ENCODE assay signal across 37 cellular contexts in the genomic region with DNA sequence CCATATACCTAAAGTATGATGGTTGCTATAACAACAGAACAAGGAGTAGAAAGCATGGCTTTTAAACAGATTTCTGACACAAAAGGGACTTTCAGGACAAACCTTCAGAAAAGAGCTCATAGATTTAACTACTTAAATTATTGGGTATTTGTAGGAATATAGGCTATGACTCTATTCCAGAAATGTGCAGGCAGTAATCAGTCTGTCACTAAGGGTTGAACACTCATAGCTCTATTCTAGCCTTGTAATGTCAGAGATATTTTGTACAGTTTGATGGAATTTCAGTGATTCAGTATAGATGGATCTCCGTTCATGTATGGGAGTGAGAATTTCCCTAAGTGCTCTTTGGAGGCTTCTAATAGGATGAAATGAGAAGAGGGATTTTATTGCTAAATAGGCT.
"Had no signal": no experiment of that assay in that cellular context is flagged by ENCODE, and none has a peak within 500 bp of the region (broad histone marks: within the 10 kb centered on the region; RNA-seq: fewer than 3 reads in every experiment).

No MANE protein-coding gene starts in this region.

- H3K36me3 Mint-ChIP-seq: activated naive CD8-positive, alpha-beta T cell treated with anti-CD3 and anti-CD28 coated beads, Interleukin-2, amount 10 ng/mL, durations not matched to agents 7 days and 5 days had no signal

- H3K27ac ChIP-seq: body of pancreas, breast epithelium, Peyer's patch, SJSA1, WERI-Rb-1 had no signal

- H3K27me3 ChIP-seq: body of pancreas, breast epithelium, SJSA1 had no signal

- ATAC-seq: activated CD8-positive, alpha-beta memory T cell treated with anti-CD3 and anti-CD28 coated beads, Interleukin-2, amount 10 ng/mL, durations not matched to agents 7 days and 5 days; activated T-cell treated with anti-CD3 and anti-CD28 coated beads, Interleukin-2, amount 50 U/mL, for 72 hours; body of pancreas; PC-3 had no signal

- H3K4me1 ChIP-seq: body of pancreas, breast epithelium, Peyer's patch, SJSA1 had no signal

- H3K4me3 ChIP-seq: body of pancreas, breast epithelium, Peyer's patch, SJSA1 had no signal

- H3K9me3 ChIP-seq: body of pancreas, breast epithelium, Peyer's patch, SJSA1 had no signal

- DNase-seq: activated CD4-positive, alpha-beta memory T cell treated with anti-CD3 and anti-CD28 coated beads, Interleukin-2, amount 10 ng/mL, durations not matched to agents 7 days and 5 days; activated CD4-positive, alpha-beta T cell treated with anti-CD3 and anti-CD28 coated beads for 1 hour; activated CD4-positive, alpha-beta T cell treated with anti-CD3 and anti-CD28 coated beads for 48 hours; activated CD4-positive, CD25-positive, alpha-beta regulatory T cell; activated CD8-positive, alpha-beta memory T cell treated with anti-CD3 and anti-CD28 coated beads for 24 hours; activated CD8-positive, alpha-beta memory T cell treated with anti-CD3 and anti-CD28 coated beads, Interleukin-2, amount 10 ng/mL, durations not matched to agents 7 days and 5 days; activated CD8-positive, alpha-beta memory T cell treated with anti-CD3 and anti-CD28 coated beads, Interleukin-2, amount 50 U/mL, for 48 hours; activated gamma-delta T cell; activated naive CD4-positive, alpha-beta T cell treated with Interleukin-2 at 50 U/mL for 16 hours; activated naive CD8-positive, alpha-beta T cell treated with anti-CD3 and anti-CD28 coated beads, Interleukin-2, amount 10 ng/mL, durations not matched to agents 7 days and 5 days; activated T-cell treated with anti-CD3 and anti-CD28 coated beads, Interleukin-2, amount 50 U/mL, for 72 hours; body of pancreas; Karpas-422; NCI-H1048; NCI-H1105 treated with DMSO at 0.1 percent for 48 hours; NCI-H1436; NCI-H1694; NCI-H1930; NCI-H2081 treated with DMSO at 0.1 percent for 48 hours; NCI-H345; NCI-H510A; NCI-H526; NCI-H748 treated with DMSO at 0.1 percent for 48 hours; NK-92 treated with Interleukin-12 subunit alpha and Interleukin-12 subunit beta, amount 100 ng/mL, for 24 hours; PC-3; Peyer's patch; RPMI8226; SHP77 treated with DMSO at 0.1 percent for 48 hours; SW 1271; T-helper 1 cell; T-helper 2 cell; T-helper 9 cell; WERI-Rb-1 had no signal

- H3K9me3 Mint-ChIP-seq: activated CD4-positive, alpha-beta memory T cell treated with anti-CD3 and anti-CD28 coated beads, Interleukin-2, amount 10 ng/mL, durations not matched to agents 7 days and 5 days; activated naive CD4-positive, alpha-beta T cell treated with anti-CD3 and anti-CD28 coated beads, Interleukin-2, amount 50 U/mL, for 24 hours; activated naive CD8-positive, alpha-beta T cell treated with anti-CD3 and anti-CD28 coated beads, Interleukin-2, amount 10 ng/mL, durations not matched to agents 7 days and 5 days; activated T-cell treated with anti-CD3 and anti-CD28 coated beads, Interleukin-2, amount 50 U/mL, for 72 hours; activated T-helper 2 cell treated with anti-CD3 and anti-CD28 coated beads, Interferon-gamma antibody, Interleukin-2, Interleukin-4, amounts not matched to agents 10 μg/mL and 5 μg/mL and 100 μg/mL, durations not matched to agents 14 hours and 24 hours and 36 hours had no signal

- H3K4me3 Mint-ChIP-seq: activated CD4-positive, alpha-beta memory T cell treated with anti-CD3 and anti-CD28 coated beads, Interleukin-2, amount 10 ng/mL, durations not matched to agents 7 days and 5 days; activated CD8-positive, alpha-beta memory T cell treated with anti-CD3 and anti-CD28 coated beads, Interleukin-2, amount 10 ng/mL, durations not matched to agents 7 days and 5 days; activated naive CD4-positive, alpha-beta T cell treated with anti-CD3 and anti-CD28 coated beads, Interleukin-2, amount 50 U/mL, for 24 hours; activated naive CD8-positive, alpha-beta T cell treated with anti-CD3 and anti-CD28 coated beads, Interleukin-2, amount 10 ng/mL, durations not matched to agents 7 days and 5 days; activated T-cell treated with anti-CD3 and anti-CD28 coated beads, Interleukin-2, amount 50 U/mL, for 72 hours had no signal

- H3K36me3 ChIP-seq: breast epithelium, Peyer's patch, SJSA1, WERI-Rb-1 had no signal

- H3K4me1 Mint-ChIP-seq: activated naive CD4-positive, alpha-beta T cell treated with anti-CD3 and anti-CD28 coated beads, Interleukin-2, amount 50 U/mL, for 24 hours had no signal

- H3K27ac Mint-ChIP-seq: activated CD4-positive, alpha-beta memory T cell treated with anti-CD3 and anti-CD28 coated beads, Interleukin-2, amount 10 ng/mL, durations not matched to agents 7 days and 5 days; activated CD8-positive, alpha-beta memory T cell treated with anti-CD3 and anti-CD28 coated beads, Interleukin-2, amount 10 ng/mL, durations not matched to agents 7 days and 5 days; activated naive CD4-positive, alpha-beta T cell treated with anti-CD3 and anti-CD28 coated beads, Interleukin-2, amount 50 U/mL, for 24 hours; activated naive CD8-positive, alpha-beta T cell treated with anti-CD3 and anti-CD28 coated beads, Interleukin-2, amount 10 ng/mL, durations not matched to agents 7 days and 5 days; activated T-cell treated with anti-CD3 and anti-CD28 coated beads, Interleukin-2, amount 50 U/mL, for 72 hours; activated T-helper 2 cell treated with anti-CD3 and anti-CD28 coated beads, Interferon-gamma antibody, Interleukin-2, Interleukin-4, amounts not matched to agents 10 μg/mL and 5 μg/mL and 100 μg/mL, durations not matched to agents 14 hours and 24 hours and 36 hours had no signal
